ENCODE assay signal across 9 cellular contexts in the genomic region with DNA sequence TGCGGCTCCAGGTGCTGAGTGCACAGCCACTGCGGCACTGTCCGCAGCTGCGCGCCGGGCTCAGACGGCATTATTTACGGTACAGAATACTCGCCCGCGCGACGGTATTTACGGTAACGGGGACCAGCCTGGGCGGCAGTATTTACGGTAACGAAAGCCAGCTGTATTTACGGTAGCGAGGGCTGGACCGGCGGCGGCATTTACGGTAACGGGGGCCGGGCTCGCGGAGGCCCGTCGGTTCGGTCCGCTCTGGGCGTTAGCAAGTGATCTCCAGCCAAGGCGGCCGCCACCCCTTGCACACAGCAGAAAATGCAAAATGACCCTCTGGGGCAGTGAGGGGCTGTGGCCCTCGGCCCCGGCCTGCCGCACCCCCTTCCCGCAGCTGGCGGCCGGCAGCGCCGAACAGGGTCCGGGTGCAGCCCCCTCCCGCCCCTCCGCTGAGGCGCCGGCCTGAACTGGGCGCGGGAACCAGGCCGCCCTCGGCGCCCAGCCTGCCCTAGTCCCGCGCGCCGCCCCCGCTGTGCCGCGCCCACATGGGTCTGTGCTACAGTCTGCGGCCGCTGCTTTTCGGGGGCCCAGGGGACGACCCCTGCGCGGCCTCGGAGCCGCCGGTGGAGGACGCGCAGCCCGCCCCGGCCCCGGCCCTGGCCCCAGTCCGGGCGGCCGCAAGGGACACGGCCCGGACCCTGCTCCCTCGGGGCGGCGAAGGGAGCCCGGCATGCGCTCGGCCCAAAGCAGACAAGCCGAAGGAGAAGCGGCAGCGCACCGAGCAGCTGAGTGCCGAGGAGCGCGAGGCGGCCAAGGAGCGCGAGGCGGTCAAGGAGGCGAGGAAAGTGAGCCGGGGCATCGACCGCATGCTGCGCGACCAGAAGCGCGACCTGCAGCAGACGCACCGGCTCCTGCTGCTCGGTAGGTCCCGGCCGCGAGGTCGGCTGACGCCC.
DNase-seq lines count a peak whose midpoint lies in the region; ATAC-seq and TF ChIP-seq lines count a peak whose summit lies in the region.
"Had no signal": no experiment of that assay in that cellular context is flagged by ENCODE, and none has a peak within 500 bp of the region (broad histone marks: within the 10 kb centered on the region; RNA-seq: fewer than 3 reads in every experiment).

GNAL (plus strand) TSS at position 234 of the 941 bp plus-strand sequence; CDS start at position 534, 300 bp downstream.

- peak; percentile 55 for ATAC-seq in HG03520 (IDR thresholded peaks at IDR 0.05; ENCODE audit: unreplicated experiment)

- no peaks in the 10 kb centered on the region for H3K36me3 ChIP-seq in subcutaneous abdominal adipose tissue (ENCODE audit: control insufficient read depth in 5 of 5, insufficient read depth in 5 of 5, low read length in 5 of 5)

- peak within 1 kb of the TSS; percentile 85 to 91 (median 91) for H3K4me3 Mint-ChIP-seq in nephron

- H3K36me3 Mint-ChIP-seq in nephron (ENCODE audit: low read depth) = no peaks in the 10 kb centered on the region

- peaks cover 2 to 19% (median 11%) of the 10 kb centered on the region in 5 donors for H3K4me1 ChIP-seq in subcutaneous abdominal adipose tissue (ENCODE audit: control insufficient read depth in 5 of 5, insufficient read depth in 5 of 5, low read length in 5 of 5)

- H3K4me1 Mint-ChIP-seq in nephron = no peaks in the 10 kb centered on the region

- TF ChIP-seq CTCF in nephron (IDR thresholded peaks at IDR 0.05; ENCODE audit: unreplicated experiment in 3 of 3) = no peak

- peaks cover 9% of the 10 kb centered on the region for H3K9me3 Mint-ChIP-seq in nephron

- peak within 1 kb of the TSS in 3 of 5 donors; percentile 56 to 78 (median 78) for H3K9ac ChIP-seq in subcutaneous abdominal adipose tissue (ENCODE audit: low read length in 5 of 5)

- H3K27me3 Mint-ChIP-seq in nephron (ENCODE audit: low read depth) = peaks cover 17% of the 10 kb centered on the region

- no peak within 1 kb of the TSS for H3K27ac ChIP-seq in subcutaneous abdominal adipose tissue (ENCODE audit: low read depth, low read length)

- peak within 1 kb of the TSS; percentile 67 to 78 (median 72) for H3K4me3 ChIP-seq in subcutaneous abdominal adipose tissue (ENCODE audit: low read depth in 1 of 5, low read length in 5 of 5)

- H3K27me3 ChIP-seq in subcutaneous abdominal adipose tissue (ENCODE audit: control insufficient read depth in 5 of 5, insufficient read depth in 4 of 5, low read length in 5 of 5) = peaks cover 0 to 4% (median 0%) of the 10 kb centered on the region in 5 donors

- peak; percentile 35 to 52 for DNase-seq in SHP77 (lab: John Stamatoyannopoulos, UW)
- no peak for DNase-seq in SHP77 treated with DMSO at 0.1 percent for 48 hours (lab: John Stamatoyannopoulos, UW)
- DNase-seq in NOMO-1 treated with DMSO at 0.1 percent for 48 hours (lab: John Stamatoyannopoulos, UW; ENCODE audit: unreplicated experiment) = peak; percentile 60
- DNase-seq in activated gamma-delta T cell (lab: John Stamatoyannopoulos, UW) = peak; percentile 11
- peak; percentile 62 for DNase-seq in foreskin melanocyte
- DNase-seq: DND-41 had no signal

- no peak within 1 kb of the TSS for H3K27ac Mint-ChIP-seq in nephron

- H3K9me3 ChIP-seq in subcutaneous abdominal adipose tissue (ENCODE audit: control insufficient read depth in 5 of 5, low read length in 5 of 5) = no peaks in the 10 kb centered on the region
